ENCODE assay signal across 8 cellular contexts in genomic region chr19:32407004-32407992, GRCh38. TPM values are rescaled to one million over a fixed set of nuclear protein-coding genes. Genes with fewer than 3 reads are reported as not detected.
A peak's percentile ranks its signal among the peaks of the same experiment; 100 is the strongest.
DNase-seq lines count a peak whose midpoint lies in the region; ATAC-seq and TF ChIP-seq lines count a peak whose summit lies in the region.

No MANE protein-coding gene starts in this region.

- in situ Hi-C loops in KBM-7 (cut with MboI; ENCODE audit: low pct_unique_long_range_greater_than_20kb, low sequenced_read_pairs): no loop called here

- H3K36me3 ChIP-seq in body of pancreas (replicated peaks in 1 of 2; ENCODE audit: insufficient read depth in 1 of 2, low read depth in 2 of 2): peaks cover 0 to 6% of the 10 kb centered on the region in 2 donors

- peak; percentile 71 for DNase-seq in AG20443 (ENCODE audit: low spot score)
- peak; percentile 12 for DNase-seq in KBM-7
- DNase-seq in body of pancreas: peak; percentile 58 to 80 (median 78)
- no peak for DNase-seq in memory B cell (ENCODE audit: low spot score in 2 of 2)
- no peak for DNase-seq in central memory CD4-positive, alpha-beta T cell
- DNase-seq in hepatic stellate cell (ENCODE audit: low spot score): no peak

- peak overlapping the region; percentile 81 for H3K27ac Mint-ChIP-seq in memory B cell

- WGBS in body of pancreas, 2 donors: 29 to 34% methylated on average over 19 of the region's 19 CpGs

- TF ChIP-seq CTCF in body of pancreas (IDR thresholded peaks at IDR 0.05): no peak

- no peaks in the 10 kb centered on the region for H3K9me3 ChIP-seq in body of pancreas

- H3K27me3 ChIP-seq in body of pancreas: no peaks in the 10 kb centered on the region

- H3K4me1 ChIP-seq in body of pancreas: peaks cover 30% of the 10 kb centered on the region

- H3K4me3 ChIP-seq in body of pancreas: no peak overlapping the region

- peak overlapping the region; percentile 78 to 96 (median 94) for H3K27ac ChIP-seq in body of pancreas

- intact Hi-C loops in body of pancreas (cut with DNase I): no loop called here

- TF ChIP-seq POLR2A in body of pancreas (IDR thresholded peaks at IDR 0.05): peak in 1 of 3 donors; percentile 18

- ATAC-seq in body of pancreas (peak; percentile 19), memory B cell (ENCODE audit: low read depth) (no peak), HG02938 (IDR thresholded peaks at IDR 0.05; ENCODE audit: unreplicated experiment) (no peak), HG02970 (IDR thresholded peaks at IDR 0.05; ENCODE audit: low FRiP score, unreplicated experiment) (no peak)

- peaks cover 2% of the 10 kb centered on the region for H3K4me1 Mint-ChIP-seq in memory B cell

- H3K27me3 Mint-ChIP-seq in memory B cell: no peaks in the 10 kb centered on the region

- H3K4me3 Mint-ChIP-seq in memory B cell: peak overlapping the region; percentile 85

- H3K36me3 Mint-ChIP-seq in memory B cell: peaks cover 7% of the 10 kb centered on the region

- H3K9me3 Mint-ChIP-seq in memory B cell: no peaks in the 10 kb centered on the region

RNA-seq across cellular contexts. Expression of gene DPY19L3, which starts 1.7 kb away (rescaled TPM):
- total RNA-seq in body of pancreas: 10 to 100 TPM; 14.3 to 24.4 TPM

Comparison
In these comparisons a context has a peak if more than half of its experiments do, and no peak if none do; other contexts are left out.
1. DNase-seq: peak in AG20443 (single experiment), KBM-7 (single experiment) and body of pancreas (4 of 4); none in memory B cell (0 of 2), central memory CD4-positive, alpha-beta T cell (single experiment) and hepatic stellate cell (single experiment).